Comparison of ENCODE assay signal across 1 cellular context in the genomic region with DNA sequence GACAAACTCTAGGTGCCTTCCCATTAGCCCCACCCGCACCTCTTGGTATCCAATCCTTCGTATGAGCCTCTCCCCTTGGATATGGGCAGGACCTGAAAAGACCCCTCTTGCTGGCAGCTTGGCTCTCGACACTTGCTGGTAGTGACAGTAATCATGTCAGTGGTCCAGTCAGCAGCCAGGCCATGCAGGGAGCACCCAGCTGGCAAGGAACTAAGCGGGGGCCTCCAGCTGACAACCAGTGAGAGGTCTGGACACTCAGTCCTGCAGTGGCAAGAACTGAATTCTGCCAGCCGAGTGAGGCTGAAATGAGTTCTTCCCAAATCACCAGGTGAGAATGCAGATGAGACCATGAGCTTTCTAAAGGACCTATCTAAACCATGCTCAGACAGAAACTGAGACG.
TF ChIP-seq lines count a peak whose summit lies in the region.

No MANE protein-coding gene starts in this region.

TF ChIP-seq in GM12878, 131 proteins besides CTCF, POLR2A, EP300 and RAD21:
- no peak for TF ChIP-seq RELA (IDR thresholded peaks at IDR 0.05; ENCODE audit: borderline replicate concordance, partially characterized antibody)
- no peak for TF ChIP-seq BHLHE40 (IDR thresholded peaks at IDR 0.05; ENCODE audit: borderline replicate concordance in 1 of 2, low read depth in 2 of 2, low read length in 1 of 2)
- TF ChIP-seq SMAD5 (IDR thresholded peaks at IDR 0.05; ENCODE audit: low read depth), result no peak
- TF ChIP-seq POLR2AphosphoS5 (IDR thresholded peaks at IDR 0.05; ENCODE audit: low read length), result peak; percentile 39; the same call in 1 of the 2 replicates
- TF ChIP-seq SMC3 (IDR thresholded peaks at IDR 0.05; ENCODE audit: borderline replicate concordance, low read length), result no peak
- TF ChIP-seq RCOR1 (conservative IDR thresholded peaks at IDR 0.05; ENCODE audit: low read depth, low read length), result no peak
